24 cellular contexts compared by ENCODE assay signal in genomic region chr11:16295592-16295991, GRCh38.
"Had no signal": no experiment of that assay in that cellular context is flagged by ENCODE, and none has a peak within 500 bp of the region (broad histone marks: within the 10 kb centered on the region; RNA-seq: fewer than 3 reads in every experiment).

No MANE protein-coding gene starts in this region.

- H3K27ac ChIP-seq: ascending aorta, breast epithelium, coronary artery, esophagus squamous epithelium, gastroesophageal sphincter, stomach, suprapubic skin, tibial nerve, WERI-Rb-1 had no signal

- H3K36me3 Mint-ChIP-seq: activated naive CD4-positive, alpha-beta T cell treated with anti-CD3 and anti-CD28 coated beads, Interleukin-2, amount 50 U/mL, for 24 hours; memory B cell; stimulated activated effector memory CD8-positive, alpha-beta T cell treated with anti-CD3 and anti-CD28 coated beads, Interleukin-12 subunit alpha, Interleukin-12 subunit beta, amount 100 ng/mL, for 72 hours; T-cell had no signal

- H3K36me3 ChIP-seq: ascending aorta, breast epithelium, esophagus squamous epithelium, gastroesophageal sphincter, stomach, suprapubic skin, tibial nerve, WERI-Rb-1 had no signal

- H3K4me1 ChIP-seq: ascending aorta, breast epithelium, suprapubic skin had no signal

- H3K4me1 Mint-ChIP-seq: activated CD4-positive, alpha-beta T cell treated with anti-CD3 and anti-CD28 coated beads, Interleukin-2, amount 10 ng/mL, durations not matched to agents 7 days and 5 days; activated naive CD4-positive, alpha-beta T cell treated with anti-CD3 and anti-CD28 coated beads, Interleukin-2, amount 50 U/mL, for 24 hours; memory B cell; stimulated activated effector memory CD8-positive, alpha-beta T cell treated with anti-CD3 and anti-CD28 coated beads, Interleukin-12 subunit alpha, Interleukin-12 subunit beta, amount 100 ng/mL, for 72 hours; T-cell had no signal

- H3K9me3 ChIP-seq: ascending aorta, breast epithelium, esophagus squamous epithelium, gastroesophageal sphincter, stomach, suprapubic skin, tibial nerve had no signal

- H3K27me3 ChIP-seq: ascending aorta, breast epithelium, esophagus squamous epithelium, gastroesophageal sphincter, stomach, suprapubic skin, tibial nerve had no signal

- DNase-seq: activated CD4-positive, alpha-beta T cell treated with anti-CD3 and anti-CD28 coated beads, Interleukin-2, amount 10 ng/mL, durations not matched to agents 7 days and 5 days; activated CD4-positive, CD25-positive, alpha-beta regulatory T cell treated with anti-CD3 and anti-CD28 coated beads, Interleukin-2, amount 50 U/mL, for 72 hours; activated CD8-positive, alpha-beta T cell treated with anti-CD3 and anti-CD28 coated beads for 36 hours; activated gamma-delta T cell treated with Interleukin-2 at 50 U/mL for 16 hours; cerebellar nuclear complex; esophagus squamous epithelium; head of caudate nucleus; hypothalamus; stimulated activated CD4-positive, alpha-beta T cell treated with anti-CD3 and anti-CD28 coated beads, Interleukin-2, amount 100 ng/mL, for 24 hours; stomach; T-cell; WERI-Rb-1 had no signal

- H3K4me3 ChIP-seq: ascending aorta, breast epithelium, coronary artery, esophagus squamous epithelium, gastroesophageal sphincter, stomach, suprapubic skin, tibial nerve had no signal

- H3K9me3 Mint-ChIP-seq: activated CD4-positive, alpha-beta T cell treated with anti-CD3 and anti-CD28 coated beads, Interleukin-2, amount 10 ng/mL, durations not matched to agents 7 days and 5 days; activated naive CD4-positive, alpha-beta T cell treated with anti-CD3 and anti-CD28 coated beads, Interleukin-2, amount 50 U/mL, for 24 hours; activated T-helper 1 cell treated with anti-CD3 and anti-CD28 coated beads, Interleukin-12 subunit alpha, Interleukin-12 subunit beta, Interleukin-2, Interleukin-4 antibody, amounts not matched to agents 30 ng/mL and 10 ng/mL and 1 ng/mL, durations not matched to agents 14 hours and 24 hours and 36 hours; memory B cell; T-helper 2 cell treated with Interferon-gamma antibody and Interleukin-4, amounts not matched to agents 5 μg/mL and 100 μg/mL, for 36 hours had no signal

- H3K27ac Mint-ChIP-seq: activated CD4-positive, alpha-beta T cell treated with anti-CD3 and anti-CD28 coated beads, Interleukin-2, amount 10 ng/mL, durations not matched to agents 7 days and 5 days; activated CD8-positive, alpha-beta T cell treated with anti-CD3 and anti-CD28 coated beads for 36 hours; activated naive CD4-positive, alpha-beta T cell treated with anti-CD3 and anti-CD28 coated beads, Interleukin-2, amount 50 U/mL, for 24 hours; activated T-helper 1 cell treated with anti-CD3 and anti-CD28 coated beads, Interleukin-12 subunit alpha, Interleukin-12 subunit beta, Interleukin-2, Interleukin-4 antibody, amounts not matched to agents 30 ng/mL and 10 ng/mL and 1 ng/mL, durations not matched to agents 14 hours and 24 hours and 36 hours; memory B cell; stimulated activated effector memory CD8-positive, alpha-beta T cell treated with anti-CD3 and anti-CD28 coated beads, Interleukin-12 subunit alpha, Interleukin-12 subunit beta, amount 100 ng/mL, for 72 hours; T-cell; T-helper 2 cell treated with Interferon-gamma antibody and Interleukin-4, amounts not matched to agents 5 μg/mL and 100 μg/mL, for 36 hours had no signal

- H3K4me3 Mint-ChIP-seq: activated CD4-positive, alpha-beta T cell treated with anti-CD3 and anti-CD28 coated beads, Interleukin-2, amount 10 ng/mL, durations not matched to agents 7 days and 5 days; activated CD8-positive, alpha-beta T cell treated with anti-CD3 and anti-CD28 coated beads for 36 hours; activated naive CD4-positive, alpha-beta T cell treated with anti-CD3 and anti-CD28 coated beads, Interleukin-2, amount 50 U/mL, for 24 hours; activated T-helper 1 cell treated with anti-CD3 and anti-CD28 coated beads, Interleukin-12 subunit alpha, Interleukin-12 subunit beta, Interleukin-2, Interleukin-4 antibody, amounts not matched to agents 30 ng/mL and 10 ng/mL and 1 ng/mL, durations not matched to agents 14 hours and 24 hours and 36 hours; memory B cell; stimulated activated effector memory CD8-positive, alpha-beta T cell treated with anti-CD3 and anti-CD28 coated beads, Interleukin-12 subunit alpha, Interleukin-12 subunit beta, amount 100 ng/mL, for 72 hours; T-cell; T-helper 2 cell treated with Interferon-gamma antibody and Interleukin-4, amounts not matched to agents 5 μg/mL and 100 μg/mL, for 36 hours had no signal

- H3K27me3 Mint-ChIP-seq: activated CD4-positive, alpha-beta T cell treated with anti-CD3 and anti-CD28 coated beads, Interleukin-2, amount 10 ng/mL, durations not matched to agents 7 days and 5 days; activated CD8-positive, alpha-beta T cell treated with anti-CD3 and anti-CD28 coated beads for 36 hours; activated naive CD4-positive, alpha-beta T cell treated with anti-CD3 and anti-CD28 coated beads, Interleukin-2, amount 50 U/mL, for 24 hours; memory B cell; T-cell had no signal

- ATAC-seq: activated CD8-positive, alpha-beta T cell treated with anti-CD3 and anti-CD28 coated beads for 36 hours; gastroesophageal sphincter; stimulated activated effector memory CD8-positive, alpha-beta T cell treated with anti-CD3 and anti-CD28 coated beads, Interleukin-12 subunit alpha, Interleukin-12 subunit beta, amount 100 ng/mL, for 72 hours; T-cell had no signal

- FAIRE-seq: urothelium cell line had no signal
